Comparison of ENCODE assay signal across 35 cellular contexts in genomic region chr17:5881849-5882248, GRCh38.
DNase-seq lines count a peak whose midpoint lies in the region; ATAC-seq, FAIRE-seq and TF ChIP-seq lines count a peak whose summit lies in the region.
"Had no signal": no experiment of that assay in that cellular context is flagged by ENCODE, and none has a peak within 500 bp of the region (broad histone marks: within the 10 kb centered on the region; RNA-seq: fewer than 3 reads in every experiment).

No MANE protein-coding gene starts in this region.

- H4K8ac ChIP-seq in H9 (replicated peaks; ENCODE audit: insufficient read length, low read depth, low read length) (no peak overlapping the region), H1 (ENCODE audit: extremely low read depth, insufficient read depth, low read length) (no peak overlapping the region), neuronal stem cell (ENCODE audit: low read depth, low read length) (no peak overlapping the region)

- ATAC-seq in GM19035 (IDR thresholded peaks at IDR 0.05; ENCODE audit: unreplicated experiment), result no peak
- ATAC-seq: A549; CD8-positive, alpha-beta T cell had no signal

- H2BK20ac ChIP-seq in H9 (ENCODE audit: low read depth, low read length, poor library complexity, severe bottlenecking) (no peak overlapping the region), H1 (ENCODE audit: low read length) (no peak overlapping the region)

- POLR2A ChIA-PET in H1 (lab: Charles Lee; ENCODE audit: partially characterized antibody), result no interaction called here

- CTCF ChIA-PET in H1 (lab: Charles Lee; ENCODE audit: partially characterized antibody), result interaction anchor here (0.7 kb wide), 1 partner anchor 51 kb away, joined by 3 read pairs; no protein-coding TSS in a partner anchor

- H3K9me3 ChIP-seq in H9 (ENCODE audit: control insufficient read depth, low read depth, low read length) (no peaks in the 10 kb centered on the region), H1 (ENCODE audit: insufficient read depth in 2 of 2, low read depth in 1 of 2, low read length in 1 of 2) (no peaks in the 10 kb centered on the region), neuronal stem cell (replicated peaks in 1 of 2; ENCODE audit: control insufficient read depth in 2 of 2, insufficient read depth in 1 of 2, low read depth in 1 of 2, low read length in 2 of 2) (no peaks in the 10 kb centered on the region)
- H3K9me3 ChIP-seq: A549; BE2C; BLaER1; BLaER1 treated with 17β-estradiol and CSF1 and Interleukin-3, amounts not matched to agents 10 nM and 100 nM; Caco-2 had no signal

- H3K23me2 ChIP-seq in H9 (ENCODE audit: insufficient read length, low read depth, low read length, poor library complexity, severe bottlenecking), result no peaks in the 10 kb centered on the region
- no peaks in the 10 kb centered on the region for H3K23me2 ChIP-seq in H1 (ENCODE audit: low read depth, low read length)

- H3K36me3 Mint-ChIP-seq in H9 (ENCODE audit: insufficient read depth in 1 of 3, low read depth in 3 of 3), result no peaks in the 10 kb centered on the region
- H3K36me3 Mint-ChIP-seq: CD14-positive monocyte; CD4-positive, alpha-beta memory T cell; CD4-positive, CD25-positive, alpha-beta regulatory T cell; CD8-positive, alpha-beta memory T cell; CD8-positive, alpha-beta T cell had no signal

- TF ChIP-seq EP300 in H1 (IDR thresholded peaks at IDR 0.05; ENCODE audit: borderline replicate concordance in 1 of 2, low read depth in 2 of 2, low read length in 2 of 2), result no peak

- H4K5ac ChIP-seq in H9 (ENCODE audit: insufficient read length, low read depth, low read length), result no peak overlapping the region
- no peak overlapping the region for H4K5ac ChIP-seq in H1 (ENCODE audit: insufficient read length, low read depth, low read length)

- H2AFZ ChIP-seq in H9 (ENCODE audit: low read length), result no peak overlapping the region
- no peak overlapping the region for H2AFZ ChIP-seq in H1 (ENCODE audit: low read length)
- no peak overlapping the region for H2AFZ ChIP-seq in neuronal stem cell (ENCODE audit: low read length)

- H3K27me3 ChIP-seq in H9 (ENCODE audit: insufficient read depth, low read length) (no peaks in the 10 kb centered on the region), H1 (replicated peaks in 1 of 4; ENCODE audit: control insufficient read depth in 3 of 4, extremely low read depth in 1 of 4, insufficient read depth in 3 of 4, low read length in 3 of 4) (no peaks in the 10 kb centered on the region; a peak in 1 of 7 replicates), neuronal stem cell (ENCODE audit: control insufficient read depth in 3 of 3, insufficient read depth in 3 of 3, low read depth in 1 of 3, low read length in 3 of 3) (no peaks in the 10 kb centered on the region)
- H3K27me3 ChIP-seq: BE2C; BLaER1; BLaER1 treated with 17β-estradiol and CSF1 and Interleukin-3, amounts not matched to agents 10 nM and 100 nM had no signal

- H2BK15ac ChIP-seq in H9 (ENCODE audit: low read depth, low read length) (no peak overlapping the region), H1 (ENCODE audit: low read length) (no peak overlapping the region), neuronal stem cell (ENCODE audit: low read length) (peak overlapping the region; percentile 87)

- H3K4me3 ChIP-seq in H1 (ENCODE audit: extremely low read depth in 1 of 4, insufficient read depth in 2 of 4, low read depth in 3 of 4, low read length in 4 of 4) (no peak overlapping the region), neuronal stem cell (ENCODE audit: low read length in 2 of 2) (no peak overlapping the region)
- H3K4me3 ChIP-seq: A549; BLaER1; BLaER1 treated with 17β-estradiol and CSF1 and Interleukin-3, amounts not matched to agents 10 nM and 100 nM had no signal

- no peak for TF ChIP-seq RAD21 in H1 (IDR thresholded peaks at IDR 0.05 in 1 of 2, conservative IDR thresholded peaks at IDR 0.05 in 1 of 2; ENCODE audit: low read depth in 2 of 2, low read length in 2 of 2)

- no peaks in the 10 kb centered on the region for H4K20me1 ChIP-seq in H9 (ENCODE audit: control insufficient read depth, insufficient read depth, insufficient read length)
- no peaks in the 10 kb centered on the region for H4K20me1 ChIP-seq in H1 (replicated peaks in 1 of 2; ENCODE audit: control insufficient read depth in 1 of 2, insufficient read depth in 2 of 2, low read length in 2 of 2)
- H4K20me1 ChIP-seq: BLaER1; BLaER1 treated with 17β-estradiol and CSF1 and Interleukin-3, amounts not matched to agents 10 nM and 100 nM had no signal

- WGBS in H9 (ENCODE audit: extremely low coverage, insufficient read length, low lambda C conversion rate), result no CpG with 5 or more reads among the region's 6 CpGs
- 88% methylated on average over 6 of the region's 6 CpGs; no CpG with 5 or more reads in 1 of the 2 experiments for WGBS in H1 (ENCODE audit: extremely low coverage in 1 of 2, insufficient coverage in 1 of 2, insufficient read length in 1 of 2, insufficient replicate concordance in 2 of 2, low coverage in 1 of 2, low lambda C conversion rate in 2 of 2, missing lambda C conversion rate in 1 of 2), 2 experiments
- WGBS in neuronal stem cell (ENCODE audit: extremely low coverage in 2 of 2, insufficient read length in 2 of 2, insufficient replicate concordance in 1 of 2), 2 donors, result no CpG with 5 or more reads among the region's 6 CpGs

- no peak for TF ChIP-seq CTCF in H9 (conservative IDR thresholded peaks at IDR 0.05)
- TF ChIP-seq CTCF in H1 (IDR thresholded peaks at IDR 0.05; ENCODE audit: control extremely low read depth in 1 of 3, insufficient read depth in 1 of 3, low read depth in 1 of 3, low read length in 3 of 3), result no peak

- H3K79me2 ChIP-seq in H9 (ENCODE audit: insufficient read depth, low read length), result no peaks in the 10 kb centered on the region
- no peaks in the 10 kb centered on the region for H3K79me2 ChIP-seq in H1 (ENCODE audit: control insufficient read depth in 1 of 2, insufficient read depth in 2 of 2, low read length in 2 of 2)

- H3K4ac ChIP-seq in H9 (ENCODE audit: low read depth, low read length) (no peak overlapping the region), H1 (replicated peaks; ENCODE audit: insufficient read length, low read depth, low read length) (no peak overlapping the region), neuronal stem cell (ENCODE audit: low read length) (no peak overlapping the region)

- H3K4me2 ChIP-seq in H9 (ENCODE audit: insufficient read depth, insufficient read length, low read length), result no peak overlapping the region
- H3K4me2 ChIP-seq in H1 (ENCODE audit: insufficient read depth in 1 of 2, low read depth in 2 of 2, low read length in 2 of 2), result no peak overlapping the region
- H3K4me2 ChIP-seq in neuronal stem cell (ENCODE audit: insufficient read depth, low read length, poor library complexity, severe bottlenecking), result no peak overlapping the region
- H3K4me2 ChIP-seq: A549 had no signal

- no peak overlapping the region for H3K27ac Mint-ChIP-seq in H9
- H3K27ac Mint-ChIP-seq: B cell; CD14-positive monocyte; CD4-positive, alpha-beta T cell; CD4-positive, CD25-positive, alpha-beta regulatory T cell; CD8-positive, alpha-beta memory T cell; CD8-positive, alpha-beta T cell had no signal

- H3K27ac ChIP-seq in H9 (ENCODE audit: insufficient read length, low read depth, low read length) (no peak overlapping the region), H1 (ENCODE audit: low read depth, low read length) (no peak overlapping the region), neuronal stem cell (replicated peaks; ENCODE audit: low read length) (no peak overlapping the region)
- H3K27ac ChIP-seq: 22Rv1; A549; BLaER1; BLaER1 treated with 17β-estradiol and CSF1 and Interleukin-3, amounts not matched to agents 10 nM and 100 nM; C4-2B had no signal

- no peak overlapping the region for H2AK5ac ChIP-seq in H9 (ENCODE audit: insufficient read length, low read length)
- peak overlapping the region; percentile 49; the same call in 1 of the 2 replicates for H2AK5ac ChIP-seq in H1 (ENCODE audit: low read depth, low read length)
- no peak overlapping the region for H2AK5ac ChIP-seq in neuronal stem cell (ENCODE audit: low read depth, low read length)

- H2BK5ac ChIP-seq in H9 (ENCODE audit: insufficient read length, low read length) (no peak overlapping the region), H1 (ENCODE audit: low read depth, low read length) (no peak overlapping the region), neuronal stem cell (ENCODE audit: low read length) (no peak overlapping the region)

- H3K56ac ChIP-seq in H9 (ENCODE audit: insufficient read length, low read depth, low read length), result no peak overlapping the region
- H3K56ac ChIP-seq in H1 (replicated peaks; ENCODE audit: insufficient read length, low read depth, low read length), result no peak overlapping the region

- H3K18ac ChIP-seq in H9 (ENCODE audit: insufficient read length, low read depth, low read length), result no peak overlapping the region
- H3K18ac ChIP-seq in H1 (ENCODE audit: extremely low read depth, low read length), result no peak overlapping the region
- peak overlapping the region; percentile 39 for H3K18ac ChIP-seq in neuronal stem cell (ENCODE audit: low read length)

- FAIRE-seq in H1 (lab: Jason Lieb, UNC), result no peak
- FAIRE-seq: A204.1, D721Med had no signal

- DNase-seq in H9, result peak; percentile 6
- no peak for DNase-seq in H1 (ENCODE audit: low read depth in 1 of 2, low spot score in 2 of 2)
- no peak for DNase-seq in neuronal stem cell (ENCODE audit: low spot score)
- no peak for DNase-seq in NOMO-1 treated with dmso at 0.1 percent for 144 hours (lab: John Stamatoyannopoulos, UW; ENCODE audit: unreplicated experiment)
- no peak for DNase-seq in LoVo (ENCODE audit: low spot score)
- DNase-seq: 8988T; ACHN; AML-193; BE2C; C1 segment of cervical spinal cord; Caco-2; Calu3; CD4-positive, alpha-beta memory T cell; CD4-positive, alpha-beta T cell; CD4-positive, CD25-positive, alpha-beta regulatory T cell; CD8-positive, alpha-beta memory T cell; CD8-positive, alpha-beta T cell; COR-L47; DMS 273 treated with DMSO at 0.1 percent for 48 hours; DMS153; DMS53; DMS79; DMS79 treated with DMSO at 0.1 percent for 48 hours; DND-41; EL had no signal

- H4K91ac ChIP-seq in H9 (ENCODE audit: insufficient read length, low read depth, low read length) (no peak overlapping the region), H1 (replicated peaks; ENCODE audit: insufficient read length, low read length) (no peak overlapping the region), neuronal stem cell (ENCODE audit: low read depth, low read length, poor library complexity) (no peak overlapping the region)

- no peaks in the 10 kb centered on the region for H3K9me3 Mint-ChIP-seq in H9
- H3K9me3 Mint-ChIP-seq: CD14-positive monocyte; CD4-positive, alpha-beta memory T cell; CD4-positive, alpha-beta T cell; CD8-positive, alpha-beta memory T cell; CD8-positive, alpha-beta T cell had no signal

- H3K27me3 Mint-ChIP-seq in H9 (ENCODE audit: low read depth), result no peaks in the 10 kb centered on the region; the same call in 1 of the 2 replicates

- H3K23ac ChIP-seq in H9 (ENCODE audit: insufficient read length, low read depth, low read length) (no peak overlapping the region), H1 (ENCODE audit: insufficient read length) (no peak overlapping the region), neuronal stem cell (ENCODE audit: low read depth, low read length, poor library complexity) (peak overlapping the region; percentile 32)

- H3T11ph ChIP-seq in H9 (ENCODE audit: low read length), result no peak overlapping the region

- H3K14ac ChIP-seq in H9 (ENCODE audit: insufficient read depth, low read length) (no peak overlapping the region), H1 (ENCODE audit: insufficient read length) (no peak overlapping the region), neuronal stem cell (ENCODE audit: low read length) (no peak overlapping the region)

- H2BK120ac ChIP-seq in H9 (ENCODE audit: low read depth, low read length, poor library complexity, severe bottlenecking), result no peak overlapping the region
- no peak overlapping the region for H2BK120ac ChIP-seq in H1 (replicated peaks; ENCODE audit: low read depth, low read length)
- peak overlapping the region; percentile 48 for H2BK120ac ChIP-seq in neuronal stem cell (ENCODE audit: low read depth, low read length)

- H3K4me1 ChIP-seq in H9 (ENCODE audit: insufficient read depth, low read length) (peaks cover 3% of the 10 kb centered on the region; the same call in 1 of the 2 replicates), H1 (replicated peaks in 1 of 4; ENCODE audit: control insufficient read depth in 3 of 4, insufficient read depth in 4 of 4, low read length in 3 of 4) (peaks cover 0 to 5% (median 1%) of the 10 kb centered on the region in 4 experiments; a peak in 2 of 7 replicates), neuronal stem cell (ENCODE audit: control insufficient read depth in 2 of 2, insufficient read depth in 1 of 2, low read depth in 1 of 2, low read length in 2 of 2) (peaks cover 0 to 5% of the 10 kb centered on the region in 2 donors)
- H3K4me1 ChIP-seq: A549, BE2C, Caco-2 had no signal

- H3K4me3 Mint-ChIP-seq in H9, result no peak overlapping the region
- H3K4me3 Mint-ChIP-seq: B cell; CD14-positive monocyte; CD4-positive, alpha-beta memory T cell; CD4-positive, alpha-beta T cell; CD4-positive, CD25-positive, alpha-beta regulatory T cell; CD8-positive, alpha-beta memory T cell; CD8-positive, alpha-beta T cell had no signal

- TF ChIP-seq POLR2A in H1 (IDR thresholded peaks at IDR 0.05; ENCODE audit: control extremely low read depth in 1 of 2, low read depth in 2 of 2, low read length in 2 of 2), result no peak

- no peak overlapping the region for H3K9ac ChIP-seq in H9 (ENCODE audit: extremely low read depth, insufficient read length, low read length)
- no peak overlapping the region for H3K9ac ChIP-seq in H1 (replicated peaks in 1 of 4; ENCODE audit: extremely low read depth in 1 of 4, low read depth in 3 of 4, low read length in 3 of 4)
- H3K9ac ChIP-seq in neuronal stem cell (ENCODE audit: low read depth, low read length, poor library complexity), result peak overlapping the region; percentile 33
- H3K9ac ChIP-seq: BLaER1; BLaER1 treated with 17β-estradiol and CSF1 and Interleukin-3, amounts not matched to agents 10 nM and 100 nM had no signal

- H3K36me3 ChIP-seq in H1 (ENCODE audit: control insufficient read depth in 2 of 4, insufficient read depth in 4 of 4, low read length in 3 of 4) (no peaks in the 10 kb centered on the region), neuronal stem cell (replicated peaks in 1 of 2; ENCODE audit: control insufficient read depth in 2 of 2, insufficient read depth in 2 of 2, low read length in 2 of 2) (no peaks in the 10 kb centered on the region)
- H3K36me3 ChIP-seq: BE2C; BLaER1; BLaER1 treated with 17β-estradiol and CSF1 and Interleukin-3, amounts not matched to agents 10 nM and 100 nM had no signal

- H3K79me1 ChIP-seq in H9 (ENCODE audit: insufficient read depth, low read depth, low read length, poor library complexity, severe bottlenecking), result no peaks in the 10 kb centered on the region
- H3K79me1 ChIP-seq in H1 (ENCODE audit: low read depth, low read length), result no peaks in the 10 kb centered on the region
- no peaks in the 10 kb centered on the region for H3K79me1 ChIP-seq in neuronal stem cell (ENCODE audit: low read depth, low read length)

- H3K4me1 Mint-ChIP-seq in H9, result peaks cover 10% of the 10 kb centered on the region in 2 experiments
- H3K4me1 Mint-ChIP-seq: B cell; CD14-positive monocyte; CD4-positive, alpha-beta memory T cell; CD4-positive, CD25-positive, alpha-beta regulatory T cell; CD8-positive, alpha-beta memory T cell had no signal

- H2BK12ac ChIP-seq in H9 (ENCODE audit: insufficient read length, low read depth, low read length) (no peak overlapping the region), H1 (ENCODE audit: low read depth, low read length) (peak overlapping the region; percentile 84; the same call in 1 of the 2 replicates), neuronal stem cell (ENCODE audit: low read length) (no peak overlapping the region)
